ENCODE assay signal across 17 cellular contexts in the genomic region with DNA sequence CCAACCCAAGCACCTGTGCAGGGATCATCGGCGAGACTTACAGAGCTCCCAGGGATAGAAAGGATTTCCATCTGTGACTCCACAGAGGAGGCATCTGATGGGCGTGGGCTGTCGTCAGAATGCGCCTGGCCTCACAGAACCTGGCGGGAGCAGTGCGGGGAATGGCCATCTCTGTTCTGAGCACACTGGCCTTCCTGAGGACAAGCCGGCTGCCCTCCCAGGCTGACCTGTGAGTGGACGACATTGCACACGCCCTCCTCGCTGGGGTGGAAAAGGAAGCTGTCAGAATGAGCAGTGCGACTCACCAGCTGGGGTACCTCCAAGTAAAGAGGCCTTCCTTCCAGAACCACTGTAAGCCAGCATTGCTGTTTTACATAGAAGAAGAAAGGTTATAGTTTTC.
A peak's percentile ranks its signal among the peaks of the same experiment; 100 is the strongest.
DNase-seq lines count a peak whose midpoint lies in the region; ATAC-seq and TF ChIP-seq lines count a peak whose summit lies in the region.
"Had no signal": no experiment of that assay in that cellular context is flagged by ENCODE, and none has a peak within 500 bp of the region (broad histone marks: within the 10 kb centered on the region; RNA-seq: fewer than 3 reads in every experiment).

No MANE protein-coding gene starts in this region.

- no peaks in the 10 kb centered on the region for H3K36me3 ChIP-seq in MG63
- H3K36me3 ChIP-seq: BE2C, HAP-1 had no signal

- no peak for TF ChIP-seq CTCF in fibroblast of pulmonary artery (IDR thresholded peaks at IDR 0.05; ENCODE audit: low read length, missing control alignments)

- no peak for ATAC-seq in stimulated activated naive CD8-positive, alpha-beta T cell treated with anti-CD3 and anti-CD28 coated beads, Interleukin-15, Interleukin-2, amounts not matched to agents 100 U/mL and 50 U/mL, for 24 hours
- ATAC-seq: CD8-positive, alpha-beta T cell; GM12878 had no signal

- H3K4me3 ChIP-seq in MG63: no peak overlapping the region
- no peak overlapping the region for H3K4me3 ChIP-seq in fibroblast of pulmonary artery (replicated peaks; ENCODE audit: low read depth, low read length)
- H3K4me3 ChIP-seq: GM12878, HAP-1, PC-9, SK-N-MC had no signal

- H3K27me3 ChIP-seq in MG63: no peaks in the 10 kb centered on the region
- H3K27me3 ChIP-seq: BE2C had no signal

- H3K9me3 ChIP-seq in MG63: no peaks in the 10 kb centered on the region
- H3K9me3 ChIP-seq: BE2C had no signal

- DNase-seq in NCI-H748 (lab: John Stamatoyannopoulos, UW; ENCODE audit: unreplicated experiment) (peak; percentile 73), NCI-H748 treated with DMSO at 0.1 percent for 48 hours (lab: John Stamatoyannopoulos, UW) (no peak), MG63 (peak; percentile 23), fibroblast of pulmonary artery (ENCODE audit: low read depth) (peak; percentile 44), NCI-H2081 treated with DMSO at 0.1 percent for 48 hours (lab: John Stamatoyannopoulos, UW) (no peak), HuH-7 (ENCODE audit: low spot score) (no peak)
- DNase-seq in stimulated activated naive CD8-positive, alpha-beta T cell treated with anti-CD3 and anti-CD28 coated beads, Interleukin-15, Interleukin-2, amounts not matched to agents 100 U/mL and 50 U/mL, for 24 hours: no peak
- DNase-seq: BE2C, MV-4-11, NCI-H1417 treated with DMSO at 0.1 percent for 48 hours, NCI-H226, NCI-H69, PC-9 had no signal

Comparison
In these comparisons a context has a peak if more than half of its experiments do, and no peak if none do; other contexts are left out.
1. DNase-seq: peak in NCI-H748 (single experiment), MG63 (single experiment) and fibroblast of pulmonary artery (single experiment); none in NCI-H748 treated with DMSO at 0.1 percent for 48 hours (single experiment), NCI-H2081 treated with DMSO at 0.1 percent for 48 hours (single experiment), HuH-7 (single experiment) and stimulated activated naive CD8-positive, alpha-beta T cell treated with anti-CD3 and anti-CD28 coated beads, Interleukin-15, Interleukin-2, amounts not matched to agents 100 U/mL and 50 U/mL, for 24 hours (single experiment).